ENCODE assay signal across 2 cellular contexts in the genomic region with DNA sequence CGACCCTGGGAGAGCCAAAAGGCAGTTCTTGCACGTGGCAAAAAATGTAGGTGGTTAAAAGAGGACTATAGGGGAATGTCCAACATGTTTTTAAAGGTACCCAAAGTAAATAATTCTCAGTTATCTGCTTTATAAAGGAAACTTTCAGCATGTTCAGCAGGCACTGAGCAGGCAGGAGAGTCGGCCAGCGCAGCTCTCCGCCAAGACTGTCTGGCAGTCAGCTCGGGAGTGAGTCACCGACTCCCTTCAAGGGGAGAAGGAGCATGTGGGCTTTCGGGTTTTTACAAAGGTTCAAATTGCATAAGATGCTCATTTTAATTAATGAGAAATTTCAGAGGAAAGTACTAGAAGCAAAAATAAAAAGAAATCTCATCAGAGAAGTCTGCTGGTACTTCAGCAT.
TF ChIP-seq lines count a peak whose summit lies in the region.

No MANE protein-coding gene starts in this region.

TF ChIP-seq in HEK293T, 16 proteins besides CTCF, POLR2A, EP300 and RAD21 (continued from another document):
- TF ChIP-seq BHLHE40 (IDR thresholded peaks at IDR 0.05; ENCODE audit: borderline replicate concordance) = no peak
- TF ChIP-seq, protein P1, sequence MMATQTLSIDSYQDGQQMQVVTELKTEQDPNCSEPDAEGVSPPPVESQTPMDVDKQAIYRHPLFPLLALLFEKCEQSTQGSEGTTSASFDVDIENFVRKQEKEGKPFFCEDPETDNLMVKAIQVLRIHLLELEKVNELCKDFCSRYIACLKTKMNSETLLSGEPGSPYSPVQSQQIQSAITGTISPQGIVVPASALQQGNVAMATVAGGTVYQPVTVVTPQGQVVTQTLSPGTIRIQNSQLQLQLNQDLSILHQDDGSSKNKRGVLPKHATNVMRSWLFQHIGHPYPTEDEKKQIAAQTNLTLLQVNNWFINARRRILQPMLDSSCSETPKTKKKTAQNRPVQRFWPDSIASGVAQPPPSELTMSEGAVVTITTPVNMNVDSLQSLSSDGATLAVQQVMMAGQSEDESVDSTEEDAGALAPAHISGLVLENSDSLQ (IDR thresholded peaks at IDR 0.05) = no peak
- no peak for TF ChIP-seq ELF4 (IDR thresholded peaks at IDR 0.05)
- TF ChIP-seq HDGF (IDR thresholded peaks at IDR 0.05; ENCODE audit: borderline replicate concordance) = no peak

TF ChIP-seq in GM23338, 12 proteins besides CTCF, POLR2A, EP300 and RAD21 (continued from another document):
- TF ChIP-seq, protein P2, sequence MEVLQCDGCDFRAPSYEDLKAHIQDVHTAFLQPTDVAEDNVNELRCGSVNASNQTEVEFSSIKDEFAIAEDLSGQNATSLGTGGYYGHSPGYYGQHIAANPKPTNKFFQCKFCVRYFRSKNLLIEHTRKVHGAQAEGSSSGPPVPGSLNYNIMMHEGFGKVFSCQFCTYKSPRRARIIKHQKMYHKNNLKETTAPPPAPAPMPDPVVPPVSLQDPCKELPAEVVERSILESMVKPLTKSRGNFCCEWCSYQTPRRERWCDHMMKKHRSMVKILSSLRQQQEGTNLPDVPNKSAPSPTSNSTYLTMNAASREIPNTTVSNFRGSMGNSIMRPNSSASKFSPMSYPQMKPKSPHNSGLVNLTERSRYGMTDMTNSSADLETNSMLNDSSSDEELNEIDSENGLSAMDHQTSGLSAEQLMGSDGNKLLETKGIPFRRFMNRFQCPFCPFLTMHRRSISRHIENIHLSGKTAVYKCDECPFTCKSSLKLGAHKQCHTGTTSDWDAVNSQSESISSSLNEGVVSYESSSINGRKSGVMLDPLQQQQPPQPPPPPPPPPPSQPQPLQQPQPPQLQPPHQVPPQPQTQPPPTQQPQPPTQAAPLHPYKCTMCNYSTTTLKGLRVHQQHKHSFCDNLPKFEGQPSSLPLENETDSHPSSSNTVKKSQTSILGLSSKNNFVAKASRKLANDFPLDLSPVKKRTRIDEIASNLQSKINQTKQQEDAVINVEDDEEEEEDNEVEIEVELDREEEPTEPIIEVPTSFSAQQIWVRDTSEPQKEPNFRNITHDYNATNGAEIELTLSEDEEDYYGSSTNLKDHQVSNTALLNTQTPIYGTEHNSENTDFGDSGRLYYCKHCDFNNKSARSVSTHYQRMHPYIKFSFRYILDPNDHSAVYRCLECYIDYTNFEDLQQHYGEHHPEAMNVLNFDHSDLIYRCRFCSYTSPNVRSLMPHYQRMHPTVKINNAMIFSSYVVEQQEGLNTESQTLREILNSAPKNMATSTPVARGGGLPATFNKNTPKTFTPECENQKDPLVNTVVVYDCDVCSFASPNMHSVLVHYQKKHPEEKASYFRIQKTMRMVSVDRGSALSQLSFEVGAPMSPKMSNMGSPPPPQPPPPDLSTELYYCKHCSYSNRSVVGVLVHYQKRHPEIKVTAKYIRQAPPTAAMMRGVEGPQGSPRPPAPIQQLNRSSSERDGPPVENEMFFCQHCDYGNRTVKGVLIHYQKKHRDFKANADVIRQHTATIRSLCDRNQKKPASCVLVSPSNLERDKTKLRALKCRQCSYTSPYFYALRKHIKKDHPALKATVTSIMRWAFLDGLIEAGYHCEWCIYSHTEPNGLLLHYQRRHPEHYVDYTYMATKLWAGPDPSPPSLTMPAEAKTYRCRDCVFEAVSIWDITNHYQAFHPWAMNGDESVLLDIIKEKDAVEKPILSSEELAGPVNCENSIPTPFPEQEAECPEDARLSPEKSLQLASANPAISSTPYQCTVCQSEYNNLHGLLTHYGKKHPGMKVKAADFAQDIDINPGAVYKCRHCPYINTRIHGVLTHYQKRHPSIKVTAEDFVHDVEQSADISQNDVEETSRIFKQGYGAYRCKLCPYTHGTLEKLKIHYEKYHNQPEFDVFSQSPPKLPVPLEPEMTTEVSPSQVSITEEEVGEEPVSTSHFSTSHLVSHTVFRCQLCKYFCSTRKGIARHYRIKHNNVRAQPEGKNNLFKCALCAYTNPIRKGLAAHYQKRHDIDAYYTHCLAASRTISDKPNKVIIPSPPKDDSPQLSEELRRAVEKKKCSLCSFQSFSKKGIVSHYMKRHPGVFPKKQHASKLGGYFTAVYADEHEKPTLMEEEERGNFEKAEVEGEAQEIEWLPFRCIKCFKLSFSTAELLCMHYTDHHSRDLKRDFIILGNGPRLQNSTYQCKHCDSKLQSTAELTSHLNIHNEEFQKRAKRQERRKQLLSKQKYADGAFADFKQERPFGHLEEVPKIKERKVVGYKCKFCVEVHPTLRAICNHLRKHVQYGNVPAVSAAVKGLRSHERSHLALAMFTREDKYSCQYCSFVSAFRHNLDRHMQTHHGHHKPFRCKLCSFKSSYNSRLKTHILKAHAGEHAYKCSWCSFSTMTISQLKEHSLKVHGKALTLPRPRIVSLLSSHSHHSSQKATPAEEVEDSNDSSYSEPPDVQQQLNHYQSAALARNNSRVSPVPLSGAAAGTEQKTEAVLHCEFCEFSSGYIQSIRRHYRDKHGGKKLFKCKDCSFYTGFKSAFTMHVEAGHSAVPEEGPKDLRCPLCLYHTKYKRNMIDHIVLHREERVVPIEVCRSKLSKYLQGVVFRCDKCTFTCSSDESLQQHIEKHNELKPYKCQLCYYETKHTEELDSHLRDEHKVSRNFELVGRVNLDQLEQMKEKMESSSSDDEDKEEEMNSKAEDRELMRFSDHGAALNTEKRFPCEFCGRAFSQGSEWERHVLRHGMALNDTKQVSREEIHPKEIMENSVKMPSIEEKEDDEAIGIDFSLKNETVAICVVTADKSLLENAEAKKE (CRISPR knock-in tag; IDR thresholded peaks at IDR 0.05) = no peak
- TF ChIP-seq STAT1 (IDR thresholded peaks at IDR 0.05; ENCODE audit: unreplicated experiment) (no peak), POLR2AphosphoS5 (IDR thresholded peaks at IDR 0.05; ENCODE audit: low read depth) (no peak), EZH2phosphoT487 (IDR thresholded peaks at IDR 0.05; ENCODE audit: unreplicated experiment) (no peak)
- TF ChIP-seq, protein P3, sequence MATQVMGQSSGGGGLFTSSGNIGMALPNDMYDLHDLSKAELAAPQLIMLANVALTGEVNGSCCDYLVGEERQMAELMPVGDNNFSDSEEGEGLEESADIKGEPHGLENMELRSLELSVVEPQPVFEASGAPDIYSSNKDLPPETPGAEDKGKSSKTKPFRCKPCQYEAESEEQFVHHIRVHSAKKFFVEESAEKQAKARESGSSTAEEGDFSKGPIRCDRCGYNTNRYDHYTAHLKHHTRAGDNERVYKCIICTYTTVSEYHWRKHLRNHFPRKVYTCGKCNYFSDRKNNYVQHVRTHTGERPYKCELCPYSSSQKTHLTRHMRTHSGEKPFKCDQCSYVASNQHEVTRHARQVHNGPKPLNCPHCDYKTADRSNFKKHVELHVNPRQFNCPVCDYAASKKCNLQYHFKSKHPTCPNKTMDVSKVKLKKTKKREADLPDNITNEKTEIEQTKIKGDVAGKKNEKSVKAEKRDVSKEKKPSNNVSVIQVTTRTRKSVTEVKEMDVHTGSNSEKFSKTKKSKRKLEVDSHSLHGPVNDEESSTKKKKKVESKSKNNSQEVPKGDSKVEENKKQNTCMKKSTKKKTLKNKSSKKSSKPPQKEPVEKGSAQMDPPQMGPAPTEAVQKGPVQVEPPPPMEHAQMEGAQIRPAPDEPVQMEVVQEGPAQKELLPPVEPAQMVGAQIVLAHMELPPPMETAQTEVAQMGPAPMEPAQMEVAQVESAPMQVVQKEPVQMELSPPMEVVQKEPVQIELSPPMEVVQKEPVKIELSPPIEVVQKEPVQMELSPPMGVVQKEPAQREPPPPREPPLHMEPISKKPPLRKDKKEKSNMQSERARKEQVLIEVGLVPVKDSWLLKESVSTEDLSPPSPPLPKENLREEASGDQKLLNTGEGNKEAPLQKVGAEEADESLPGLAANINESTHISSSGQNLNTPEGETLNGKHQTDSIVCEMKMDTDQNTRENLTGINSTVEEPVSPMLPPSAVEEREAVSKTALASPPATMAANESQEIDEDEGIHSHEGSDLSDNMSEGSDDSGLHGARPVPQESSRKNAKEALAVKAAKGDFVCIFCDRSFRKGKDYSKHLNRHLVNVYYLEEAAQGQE (IDR thresholded peaks at IDR 0.05; ENCODE audit: unreplicated experiment) = no peak
